Comparison of ENCODE assay signal across 8 cellular contexts in genomic region chr12:124906606-124907261, GRCh38. TPM values are rescaled to one million over a fixed set of nuclear protein-coding genes. Genes with fewer than 3 reads are reported as not detected.
DNase-seq lines count a peak whose midpoint lies in the region; ATAC-seq, FAIRE-seq and TF ChIP-seq lines count a peak whose summit lies in the region.

No MANE protein-coding gene starts in this region.

- peak overlapping the region; percentile 33; the same call in 1 of the 2 replicates for H3K4me2 ChIP-seq in HepG2 (ENCODE audit: low read depth, low read length)

- no TSS peak for BruUV-seq in HepG2 (replicated peaks; lab: Mats Ljungman, UMichigan)

- WGBS in HepG2 (ENCODE audit: low lambda C conversion rate): 5% methylated on average over 2 of the region's 2 CpGs

- H3K27me3 ChIP-seq in HepG2 (ENCODE audit: control insufficient read depth in 1 of 2, insufficient read depth in 2 of 2, low read length in 2 of 2): no peaks in the 10 kb centered on the region

- peaks cover 4 to 10% of the 10 kb centered on the region in 2 experiments for H3K36me3 ChIP-seq in HepG2 (replicated peaks in 1 of 2; ENCODE audit: control insufficient read depth in 1 of 2, insufficient read depth in 2 of 2, low read length in 2 of 2)

- H3K79me2 ChIP-seq in HepG2 (ENCODE audit: insufficient read depth, low read length): peaks cover 38% of the 10 kb centered on the region

- intact Hi-C loops in HepG2 (cut with micrococcal nuclease; ENCODE audit: unreplicated experiment): loop anchor here (1.0 to 5.0 kb wide), 3 partner anchors 34 to 129 kb away; no protein-coding TSS in a partner anchor

- DNase-seq in cerebellar cortex (ENCODE audit: low spot score): peak; percentile 98
- peak; percentile 93 for DNase-seq in HepG2 (ENCODE audit: low spot score)
- peak; percentile 63 for DNase-seq in stimulated activated CD8-positive, alpha-beta memory T cell treated with anti-CD3 and anti-CD28 coated beads, Interleukin-12 subunit alpha, Interleukin-12 subunit beta, amount 100 ng/mL, for 4 hours (ENCODE audit: low read depth)
- no peak for DNase-seq in NCI-H2107 (lab: John Stamatoyannopoulos, UW)
- no peak for DNase-seq in erythroblast (lab: John Stamatoyannopoulos, UW)

- peaks cover 69% of the 10 kb centered on the region for H3K4me1 ChIP-seq in HepG2 (ENCODE audit: insufficient read depth, low read length)

- peak overlapping the region; percentile 20 for H3K27ac ChIP-seq in VCaP
- no peak overlapping the region for H3K27ac ChIP-seq in HepG2 (ENCODE audit: extremely low read length, insufficient read depth, low read length)

- TF ChIP-seq CTCF in VCaP (conservative IDR thresholded peaks at IDR 0.05) (peak; percentile 99), HepG2 (CRISPR knock-in tag; IDR thresholded peaks at IDR 0.05) (peak; percentile 91)

- ATAC-seq in GM18868 (IDR thresholded peaks at IDR 0.05; ENCODE audit: unreplicated experiment) (peak; percentile 63), HG03135 (IDR thresholded peaks at IDR 0.05; ENCODE audit: unreplicated experiment) (peak; percentile 60), HepG2 (peak; percentile 51)

- TF ChIP-seq EP300 in HepG2 (IDR thresholded peaks at IDR 0.05; ENCODE audit: low read depth in 2 of 2, low read length in 2 of 2): no peak
- no peak for TF ChIP-seq EP300 in HepG2 (CRISPR knock-in tag; IDR thresholded peaks at IDR 0.05; ENCODE audit: borderline replicate concordance)

- no peak overlapping the region for H2AFZ ChIP-seq in HepG2 (ENCODE audit: low read length)

- no peak overlapping the region for H3K4me3 ChIP-seq in HepG2 (replicated peaks in 1 of 3; ENCODE audit: insufficient read depth in 1 of 3, low read depth in 2 of 3, low read length in 3 of 3)

- FAIRE-seq in HepG2 (lab: Jason Lieb, UNC): peak; percentile 80

- CTCF ChIA-PET in HepG2 (lab: Yijun Ruan, JAX; ENCODE audit: low intra/inter-chr PET ratio, low total read pairs): interaction anchor here (0.7 to 1.9 kb wide), 11 partner anchors 8 to 135 kb away, joined by 3 to 21 read pairs (median 6); partner anchors contain the start of gene SCARB1

- TF ChIP-seq POLR2A in HepG2 (IDR thresholded peaks at IDR 0.05; ENCODE audit: insufficient read depth in 1 of 2, low read depth in 2 of 2, low read length in 2 of 2): peak in 1 of 2 experiments; percentile 47; a peak in 1 of 4 replicates
- TF ChIP-seq POLR2A in erythroblast (IDR thresholded peaks at IDR 0.05; ENCODE audit: low read length): no peak

- H4K20me1 ChIP-seq in HepG2 (ENCODE audit: insufficient read depth, low read length): peaks cover 25% of the 10 kb centered on the region

- no peaks in the 10 kb centered on the region for H3K9me3 ChIP-seq in HepG2 (ENCODE audit: low read length)

- peak; percentile 90 for TF ChIP-seq RAD21 in HepG2 (CRISPR knock-in tag; IDR thresholded peaks at IDR 0.05)

- in situ Hi-C loops in HepG2 (cut with HindIII; ENCODE audit: extremely low pct_ligation_motif_present, low pct_unique_long_range_greater_than_20kb): no loop called here

- no peak overlapping the region for H3K9ac ChIP-seq in HepG2 (ENCODE audit: insufficient read depth, low read depth, low read length)

- POLR2A ChIA-PET in HepG2 (lab: Yijun Ruan, JAX): interaction anchor here (0.6 to 4.4 kb wide), 11 partner anchors 10 to 129 kb away, joined by 3 to 83 read pairs (median 5); partner anchors contain the start of gene UBC

TF ChIP-seq in HepG2, 621 proteins besides CTCF, POLR2A, EP300 and RAD21 (continues in another document):
- no peak for TF ChIP-seq NFKBIZ (CRISPR knock-in tag; IDR thresholded peaks at IDR 0.05)
- no peak for TF ChIP-seq AKNA (CRISPR knock-in tag; IDR thresholded peaks at IDR 0.05; ENCODE audit: borderline replicate concordance)
- TF ChIP-seq ZFP82 (CRISPR knock-in tag; IDR thresholded peaks at IDR 0.05; ENCODE audit: borderline replicate concordance): no peak
- no peak for TF ChIP-seq MTA1 (CRISPR knock-in tag; IDR thresholded peaks at IDR 0.05; ENCODE audit: borderline replicate concordance)
- TF ChIP-seq PHF5A (CRISPR knock-in tag; IDR thresholded peaks at IDR 0.05; ENCODE audit: low read depth, unreplicated experiment): peak; percentile 31
- no peak for TF ChIP-seq TAF15 (IDR thresholded peaks at IDR 0.05; ENCODE audit: low read depth, low read length, poor library complexity, severe bottlenecking)

RNA-seq across cellular contexts. Expression of gene UBC, which starts 7.7 kb away (rescaled TPM):
- total RNA-seq in HepG2 (2016; rRNA removed; fragmentation: Illumina TruSeq; extraction: Trizol): 805 and 1,167 TPM in 2 replicates
- 330 and 384 TPM in 2 replicates for total RNA-seq in HepG2 (2016; cell fraction: cytosol; rRNA removed; fragmentation: Illumina TruSeq; extraction: Trizol; ENCODE audit: low read depth)
- total RNA-seq in HepG2 (2016; cell fraction: insoluble cytoplasmic fraction; rRNA removed; fragmentation: Illumina TruSeq; extraction: Trizol): 802 and 1,160 TPM in 2 replicates
- 388 and 438 TPM in 2 replicates for total RNA-seq in HepG2 (2016; cell fraction: membrane; rRNA removed; fragmentation: Illumina TruSeq; extraction: Trizol)
- total RNA-seq in HepG2 (2016; cell fraction: nucleus; rRNA removed; fragmentation: Illumina TruSeq; extraction: Trizol): 473 and 495 TPM in 2 replicates
- polyA plus RNA-seq in HepG2 (2011; rRNA removed): 1,432 and 1,529 TPM in 2 replicates
- 1,350 and 1,708 TPM in 2 replicates for polyA plus RNA-seq in HepG2 (2011; cell fraction: cytosol; rRNA removed)
- polyA plus RNA-seq in HepG2 (2011; cell fraction: nucleus; rRNA removed): 541 and 721 TPM in 2 replicates
- 920 and 1,315 TPM in 2 replicates for polyA plus RNA-seq in HepG2 (2012)
- polyA plus RNA-seq in HepG2 (2016; cell fraction: cytosol; fragmentation: Illumina TruSeq; extraction: Trizol; ENCODE audit: low read depth): 299 and 343 TPM in 2 replicates
- 1,055 and 1,063 TPM in 2 replicates for polyA plus RNA-seq in HepG2 (2016; cell fraction: insoluble cytoplasmic fraction; fragmentation: Illumina TruSeq; extraction: Trizol; ENCODE audit: low read depth)
- polyA plus RNA-seq in HepG2 (2016; cell fraction: membrane; fragmentation: Illumina TruSeq; extraction: Trizol; ENCODE audit: low read depth): 279 and 340 TPM in 2 replicates
- 688 and 691 TPM in 2 replicates for polyA plus RNA-seq in HepG2 (2016; cell fraction: nucleus; fragmentation: Illumina TruSeq; extraction: Trizol; ENCODE audit: insufficient read depth, low read depth)
- 531 and 665 TPM in 2 replicates for polyA minus RNA-seq in HepG2 (2011; rRNA and poly(A)+ RNA removed; ENCODE audit: low replicate concordance)
- 412 and 617 TPM in 2 replicates for polyA minus RNA-seq in HepG2 (2011; cell fraction: cytosol; rRNA and poly(A)+ RNA removed)
- 99.5 and 162 TPM in 2 replicates for polyA minus RNA-seq in HepG2 (2011; cell fraction: nucleus; rRNA and poly(A)+ RNA removed)

RNA-seq across cellular contexts. Expression of gene SCARB1, which starts 43.1 kb away (rescaled TPM):
- total RNA-seq in HepG2 (2016; rRNA removed; fragmentation: Illumina TruSeq; extraction: Trizol): 33.2 and 63.4 TPM in 2 replicates
- 10.1 and 11.6 TPM in 2 replicates for total RNA-seq in HepG2 (2016; cell fraction: cytosol; rRNA removed; fragmentation: Illumina TruSeq; extraction: Trizol; ENCODE audit: low read depth)
- 24.7 and 65.3 TPM in 2 replicates for total RNA-seq in HepG2 (2016; cell fraction: insoluble cytoplasmic fraction; rRNA removed; fragmentation: Illumina TruSeq; extraction: Trizol)
- total RNA-seq in HepG2 (2016; cell fraction: membrane; rRNA removed; fragmentation: Illumina TruSeq; extraction: Trizol): 32.7 and 33.2 TPM in 2 replicates
- total RNA-seq in HepG2 (2016; cell fraction: nucleus; rRNA removed; fragmentation: Illumina TruSeq; extraction: Trizol): 82.8 and 99.0 TPM in 2 replicates
- 160 and 189 TPM in 2 replicates for polyA plus RNA-seq in HepG2 (2011; rRNA removed)
- polyA plus RNA-seq in HepG2 (2011; cell fraction: cytosol; rRNA removed): 208 and 213 TPM in 2 replicates
- polyA plus RNA-seq in HepG2 (2011; cell fraction: nucleus; rRNA removed): 869 and 1,053 TPM in 2 replicates
- 214 and 253 TPM in 2 replicates for polyA plus RNA-seq in HepG2 (2012)
- 18.1 and 20.1 TPM in 2 replicates for polyA plus RNA-seq in HepG2 (2016; cell fraction: cytosol; fragmentation: Illumina TruSeq; extraction: Trizol; ENCODE audit: low read depth)
- 42.8 and 60.7 TPM in 2 replicates for polyA plus RNA-seq in HepG2 (2016; cell fraction: insoluble cytoplasmic fraction; fragmentation: Illumina TruSeq; extraction: Trizol; ENCODE audit: low read depth)
- polyA plus RNA-seq in HepG2 (2016; cell fraction: membrane; fragmentation: Illumina TruSeq; extraction: Trizol; ENCODE audit: low read depth): 42.2 and 44.0 TPM in 2 replicates
- polyA plus RNA-seq in HepG2 (2016; cell fraction: nucleus; fragmentation: Illumina TruSeq; extraction: Trizol; ENCODE audit: insufficient read depth, low read depth): 235 and 236 TPM in 2 replicates
- polyA minus RNA-seq in HepG2 (2011; rRNA and poly(A)+ RNA removed; ENCODE audit: low replicate concordance): 104 and 367 TPM in 2 replicates
- 143 and 183 TPM in 2 replicates for polyA minus RNA-seq in HepG2 (2011; cell fraction: cytosol; rRNA and poly(A)+ RNA removed)
- polyA minus RNA-seq in HepG2 (2011; cell fraction: nucleus; rRNA and poly(A)+ RNA removed): 104 and 119 TPM in 2 replicates

Comparison
In these comparisons a context has a peak if more than half of its experiments do, and no peak if none do; other contexts are left out.
1. DNase-seq: peak in cerebellar cortex (single experiment), HepG2 (single experiment) and stimulated activated CD8-positive, alpha-beta memory T cell treated with anti-CD3 and anti-CD28 coated beads, Interleukin-12 subunit alpha, Interleukin-12 subunit beta, amount 100 ng/mL, for 4 hours (single experiment); none in NCI-H2107 (single experiment) and erythroblast (0 of 2).
2. Peak in every context shown above with its lines, with median percentiles within 50 percentile points of each other: ATAC-seq.